In genomic region chr9:93893899-93894690, GRCh38 we compare ENCODE assay signal across 10 cellular contexts.
DNase-seq lines count a peak whose midpoint lies in the region; TF ChIP-seq lines count a peak whose summit lies in the region.
"Had no signal": no experiment of that assay in that cellular context is flagged by ENCODE, and none has a peak within 500 bp of the region (broad histone marks: within the 10 kb centered on the region; RNA-seq: fewer than 3 reads in every experiment).

No MANE protein-coding gene starts in this region.

- whole genome bisulfite sequencing in tibial nerve, 2 donors, result 69 to 70% methylated on average over 13 to 14 of the region's 15 CpGs

- TF ChIP-seq CTCF in WERI-Rb-1 (IDR thresholded peaks at IDR 0.05; ENCODE audit: low read depth, low read length) (no peak), tibial nerve (IDR thresholded peaks at IDR 0.05) (no peak)

- H3K36me3 ChIP-seq in WERI-Rb-1, result no peaks in the 10 kb centered on the region
- no peaks in the 10 kb centered on the region for H3K36me3 ChIP-seq in mucosa of stomach (ENCODE audit: control insufficient read depth, insufficient read depth, low read length)
- H3K36me3 ChIP-seq in tibial nerve, result no peaks in the 10 kb centered on the region
- H3K36me3 ChIP-seq: breast epithelium had no signal

- H3K27ac ChIP-seq in WERI-Rb-1 (no peak overlapping the region), tibial nerve (no peak overlapping the region)
- H3K27ac ChIP-seq: breast epithelium, foreskin keratinocyte had no signal

- no peak overlapping the region for H3K4me3 ChIP-seq in WERI-Rb-1 (ENCODE audit: low read depth, low read length)
- H3K4me3 ChIP-seq in mucosa of stomach (ENCODE audit: low read length), result peak overlapping the region; percentile 28
- H3K4me3 ChIP-seq in tibial nerve, result no peak overlapping the region
- H3K4me3 ChIP-seq: breast epithelium had no signal

- no peaks in the 10 kb centered on the region for H3K27me3 ChIP-seq in WERI-Rb-1 (ENCODE audit: insufficient read depth, low read depth, severe bottlenecking)
- H3K27me3 ChIP-seq in mucosa of stomach (ENCODE audit: control insufficient read depth, insufficient read depth, low read length), result no peaks in the 10 kb centered on the region
- no peaks in the 10 kb centered on the region for H3K27me3 ChIP-seq in tibial nerve
- H3K27me3 ChIP-seq: breast epithelium, foreskin keratinocyte had no signal

- H3K9ac ChIP-seq in mucosa of stomach (ENCODE audit: low read length), result no peak overlapping the region

- H3K9me3 ChIP-seq in WERI-Rb-1 (ENCODE audit: severe bottlenecking), result peaks cover 19% of the 10 kb centered on the region
- peaks cover 7% of the 10 kb centered on the region for H3K9me3 ChIP-seq in mucosa of stomach (ENCODE audit: control insufficient read depth, low read length)
- peaks cover 0 to 37% (median 0%) of the 10 kb centered on the region in 4 donors for H3K9me3 ChIP-seq in tibial nerve

- DNase-seq in COLO668 (lab: John Stamatoyannopoulos, UW; ENCODE audit: unreplicated experiment), result peak; percentile 77
- DNase-seq in GM03348 (ENCODE audit: low spot score), result peak; percentile 1
- peak; percentile 5 for DNase-seq in WERI-Rb-1
- DNase-seq in cerebellar cortex (ENCODE audit: low spot score), result no peak
- no peak for DNase-seq in tibial nerve (ENCODE audit: low spot score in 2 of 2)
- DNase-seq in NCI-H1105 (lab: John Stamatoyannopoulos, UW), result no peak
- DNase-seq: foreskin keratinocyte, NCI-H524 treated with DMSO at 0.1 percent for 48 hours had no signal

- TF ChIP-seq EP300 in tibial nerve (IDR thresholded peaks at IDR 0.05), result no peak

- peaks cover 50% of the 10 kb centered on the region for H3K4me1 ChIP-seq in mucosa of stomach (ENCODE audit: control insufficient read depth, insufficient read depth, low read length)
- H3K4me1 ChIP-seq in tibial nerve, result no peaks in the 10 kb centered on the region
- H3K4me1 ChIP-seq: breast epithelium, foreskin keratinocyte had no signal

- TF ChIP-seq POLR2A in tibial nerve (IDR thresholded peaks at IDR 0.05), result no peak

Comparison
In these comparisons a context has a peak if more than half of its experiments do, and no peak if none do; other contexts are left out.
1. DNase-seq: peak in COLO668 (single experiment), GM03348 (single experiment) and WERI-Rb-1 (single experiment); none in cerebellar cortex (single experiment), tibial nerve (0 of 2) and NCI-H1105 (single experiment).